ENCODE assay signal across 20 cellular contexts in genomic region chr13:88345171-88345847, GRCh38.
"Had no signal": no experiment of that assay in that cellular context is flagged by ENCODE, and none has a peak within 500 bp of the region (broad histone marks: within the 10 kb centered on the region; RNA-seq: fewer than 3 reads in every experiment).

No MANE protein-coding gene starts in this region.

- H3K4me1 Mint-ChIP-seq: stimulated activated effector memory CD8-positive, alpha-beta T cell treated with anti-CD3 and anti-CD28 coated beads, Interleukin-12 subunit alpha, Interleukin-12 subunit beta, amount 100 ng/mL, for 72 hours had no signal

- H3K4me3 Mint-ChIP-seq: effector memory CD8-positive, alpha-beta T cell; immature natural killer cell; natural killer cell; stimulated activated effector memory CD8-positive, alpha-beta T cell treated with anti-CD3 and anti-CD28 coated beads, Interleukin-12 subunit alpha, Interleukin-12 subunit beta, amount 100 ng/mL, for 72 hours; stimulated activated naive CD8-positive, alpha-beta T cell treated with anti-CD3 and anti-CD28 coated beads, Interleukin-15, Interleukin-2, amounts not matched to agents 100 ng/mL and 50 ng/mL, for 24 hours had no signal

- H3K27me3 Mint-ChIP-seq: effector memory CD8-positive, alpha-beta T cell; progenitor cell of endocrine pancreas; stimulated activated naive CD8-positive, alpha-beta T cell treated with anti-CD3 and anti-CD28 coated beads, Interleukin-15, Interleukin-2, amounts not matched to agents 100 ng/mL and 50 ng/mL, for 24 hours had no signal

- H3K36me3 Mint-ChIP-seq: natural killer cell; stimulated activated effector memory CD8-positive, alpha-beta T cell treated with anti-CD3 and anti-CD28 coated beads, Interleukin-12 subunit alpha, Interleukin-12 subunit beta, amount 100 ng/mL, for 72 hours had no signal

- H3K27ac Mint-ChIP-seq: effector memory CD8-positive, alpha-beta T cell; natural killer cell; progenitor cell of endocrine pancreas; stimulated activated effector memory CD8-positive, alpha-beta T cell treated with anti-CD3 and anti-CD28 coated beads, Interleukin-12 subunit alpha, Interleukin-12 subunit beta, amount 100 ng/mL, for 72 hours; stimulated activated naive CD8-positive, alpha-beta T cell treated with anti-CD3 and anti-CD28 coated beads, Interleukin-15, Interleukin-2, amounts not matched to agents 100 ng/mL and 50 ng/mL, for 24 hours had no signal

- DNase-seq: cortex of kidney; effector memory CD8-positive, alpha-beta T cell; erythroblast; esophagus squamous epithelium; foreskin melanocyte; hypothalamus; immature natural killer cell; islet precursor cell; left ventricle myocardium superior; lower lobe of right lung; natural killer cell; sigmoid colon; stimulated activated CD4-positive, alpha-beta T cell treated with anti-CD3 and anti-CD28 coated beads, Interleukin-2, amount 100 ng/mL, for 24 hours; stimulated activated CD4-positive, alpha-beta T cell treated with anti-CD3 and anti-CD28 coated beads, Interleukin-4, amount 100 ng/mL, for 24 hours; thyroid gland; trophoblast cell had no signal

- ATAC-seq: effector memory CD8-positive, alpha-beta T cell; left ventricle myocardium superior; lower lobe of right lung; natural killer cell; pancreas; stimulated activated effector memory CD8-positive, alpha-beta T cell treated with anti-CD3 and anti-CD28 coated beads, Interleukin-12 subunit alpha, Interleukin-12 subunit beta, amount 100 ng/mL, for 72 hours had no signal
